ENCODE assay signal across 18 cellular contexts in genomic region chr6:90712165-90712564, GRCh38.
A peak's percentile ranks its signal among the peaks of the same experiment; 100 is the strongest.
DNase-seq lines count a peak whose midpoint lies in the region; ATAC-seq and TF ChIP-seq lines count a peak whose summit lies in the region.
"Had no signal": no experiment of that assay in that cellular context is flagged by ENCODE, and none has a peak within 500 bp of the region (broad histone marks: within the 10 kb centered on the region; RNA-seq: fewer than 3 reads in every experiment).

No MANE protein-coding gene starts in this region.

- H3K36me3 ChIP-seq in left ventricle myocardium inferior (no peaks in the 10 kb centered on the region), gastroesophageal sphincter (no peaks in the 10 kb centered on the region), neural progenitor cell (no peaks in the 10 kb centered on the region), testis (ENCODE audit: low read depth, missing control alignments) (no peaks in the 10 kb centered on the region)

- no peaks in the 10 kb centered on the region for H3K27me3 Mint-ChIP-seq in neural progenitor cell (ENCODE audit: insufficient read depth, low read depth)
- peaks cover 24% of the 10 kb centered on the region for H3K27me3 Mint-ChIP-seq in activated T-cell treated with anti-CD3 and anti-CD28 coated beads, Interleukin-2, amount 50 U/mL, for 72 hours (ENCODE audit: low read depth)

- no peak overlapping the region for H3K4me3 ChIP-seq in left ventricle myocardium inferior
- no peak overlapping the region for H3K4me3 ChIP-seq in gastroesophageal sphincter
- H3K4me3 ChIP-seq in neural progenitor cell: no peak overlapping the region
- H3K4me3 ChIP-seq in testis: no peak overlapping the region

- H4K20me1 ChIP-seq in neural progenitor cell (ENCODE audit: low read depth): no peaks in the 10 kb centered on the region

- H3K27ac ChIP-seq in left ventricle myocardium inferior (replicated peaks): no peak overlapping the region
- H3K27ac ChIP-seq in gastroesophageal sphincter: no peak overlapping the region
- no peak overlapping the region for H3K27ac ChIP-seq in neural progenitor cell
- H3K27ac ChIP-seq in testis: no peak overlapping the region
- H3K27ac ChIP-seq: 22Rv1 had no signal

- H3K4me1 ChIP-seq in left ventricle myocardium inferior (no peaks in the 10 kb centered on the region), gastroesophageal sphincter (peaks cover 0 to 9% (median 0%) of the 10 kb centered on the region in 3 donors), neural progenitor cell (peaks cover 15% of the 10 kb centered on the region), testis (no peaks in the 10 kb centered on the region)

- TF ChIP-seq EP300 in gastroesophageal sphincter (IDR thresholded peaks at IDR 0.05): no peak

- H3K79me2 ChIP-seq in neural progenitor cell (ENCODE audit: low read depth): no peaks in the 10 kb centered on the region

- H3K27me3 ChIP-seq in left ventricle myocardium inferior (ENCODE audit: low read depth) (peaks cover 4% of the 10 kb centered on the region), gastroesophageal sphincter (no peaks in the 10 kb centered on the region), neural progenitor cell (no peaks in the 10 kb centered on the region), testis (no peaks in the 10 kb centered on the region)

- H3K4me1 Mint-ChIP-seq in neural progenitor cell: peaks cover 16% of the 10 kb centered on the region
- no peaks in the 10 kb centered on the region for H3K4me1 Mint-ChIP-seq in activated T-cell treated with anti-CD3 and anti-CD28 coated beads, Interleukin-2, amount 50 U/mL, for 72 hours (ENCODE audit: low read depth)
- H3K4me1 Mint-ChIP-seq: CD4-positive, alpha-beta memory T cell had no signal

- TF ChIP-seq CTCF in left ventricle myocardium inferior (IDR thresholded peaks at IDR 0.05; ENCODE audit: borderline replicate concordance): no peak
- TF ChIP-seq CTCF in gastroesophageal sphincter (IDR thresholded peaks at IDR 0.05): no peak
- TF ChIP-seq CTCF in neural progenitor cell (IDR thresholded peaks at IDR 0.05): no peak
- TF ChIP-seq CTCF in testis (IDR thresholded peaks at IDR 0.05): no peak

- H3F3A ChIP-seq in neural progenitor cell (ENCODE audit: low read depth): no peaks in the 10 kb centered on the region

- ATAC-seq in left ventricle myocardium superior: peak; percentile 62
- ATAC-seq in gastroesophageal sphincter: peak; percentile 81
- no peak for ATAC-seq in activated T-cell treated with anti-CD3 and anti-CD28 coated beads, Interleukin-2, amount 50 U/mL, for 72 hours (replicated peaks in 1 of 2)

- intact Hi-C loops in left ventricle myocardium superior (cut with micrococcal nuclease): no loop called here
- intact Hi-C loops in left ventricle myocardium inferior (cut with micrococcal nuclease): no loop called here
- intact Hi-C loops in testis (cut with DNase I; ENCODE audit: low total_unique reads): no loop called here

- H3K9me3 ChIP-seq in left ventricle myocardium inferior (replicated peaks) (no peaks in the 10 kb centered on the region), gastroesophageal sphincter (no peaks in the 10 kb centered on the region), neural progenitor cell (ENCODE audit: low read depth) (no peaks in the 10 kb centered on the region), testis (no peaks in the 10 kb centered on the region)

- no peak for DNase-seq in left ventricle myocardium superior
- no peak for DNase-seq in left ventricle myocardium inferior
- DNase-seq in neural progenitor cell (ENCODE audit: low spot score): no peak
- DNase-seq in activated T-cell treated with anti-CD3 and anti-CD28 coated beads, Interleukin-2, amount 50 U/mL, for 72 hours: no peak
- DNase-seq in UCSD-AML1 (lab: John Stamatoyannopoulos, UW; ENCODE audit: unreplicated experiment): no peak
- DNase-seq in testis: no peak
- no peak for DNase-seq in NCI-H1930 (lab: John Stamatoyannopoulos, UW)
- DNase-seq: Calu3; CD4-positive, alpha-beta memory T cell; DMS53; HCEC 1CT; KBM-7; NCI-H146; NCI-H2081 treated with DMSO at 0.1 percent for 48 hours; NCI-H526; SIG-M5 had no signal

- H3K9me3 Mint-ChIP-seq in neural progenitor cell: no peaks in the 10 kb centered on the region
- H3K9me3 Mint-ChIP-seq in activated T-cell treated with anti-CD3 and anti-CD28 coated beads, Interleukin-2, amount 50 U/mL, for 72 hours: no peaks in the 10 kb centered on the region
- H3K9me3 Mint-ChIP-seq: CD4-positive, alpha-beta memory T cell had no signal

- H3K27ac Mint-ChIP-seq in neural progenitor cell: no peak overlapping the region
- no peak overlapping the region for H3K27ac Mint-ChIP-seq in activated T-cell treated with anti-CD3 and anti-CD28 coated beads, Interleukin-2, amount 50 U/mL, for 72 hours
- H3K27ac Mint-ChIP-seq: CD4-positive, alpha-beta memory T cell had no signal

- H3K36me3 Mint-ChIP-seq in neural progenitor cell: no peaks in the 10 kb centered on the region
- H3K36me3 Mint-ChIP-seq in activated T-cell treated with anti-CD3 and anti-CD28 coated beads, Interleukin-2, amount 50 U/mL, for 72 hours (ENCODE audit: insufficient read depth in 2 of 2): no peaks in the 10 kb centered on the region
- H3K36me3 Mint-ChIP-seq: CD4-positive, alpha-beta memory T cell had no signal

- no peak overlapping the region for H3K4me3 Mint-ChIP-seq in neural progenitor cell
- H3K4me3 Mint-ChIP-seq in activated T-cell treated with anti-CD3 and anti-CD28 coated beads, Interleukin-2, amount 50 U/mL, for 72 hours: no peak overlapping the region
- H3K4me3 Mint-ChIP-seq: CD4-positive, alpha-beta memory T cell had no signal

- H3K9ac ChIP-seq in neural progenitor cell: no peak overlapping the region

- 13 to 34% methylated on average over 5 of the region's 5 CpGs for WGBS in gastroesophageal sphincter (ENCODE audit: low coverage in 1 of 2), 2 donors
- WGBS in testis, 2 donors: 49 to 52% methylated on average over 5 of the region's 5 CpGs

- no peak overlapping the region for H3K4me2 ChIP-seq in neural progenitor cell

- peak overlapping the region; percentile 15 for H2AFZ ChIP-seq in neural progenitor cell (replicated peaks)

- TF ChIP-seq POLR2A in gastroesophageal sphincter (IDR thresholded peaks at IDR 0.05) (no peak), testis (IDR thresholded peaks at IDR 0.05) (no peak)

Comparison
In these comparisons a context has a peak if more than half of its experiments do, and no peak if none do; other contexts are left out.
1. ATAC-seq: peak in left ventricle myocardium superior (single experiment) and gastroesophageal sphincter (single experiment); none in activated T-cell treated with anti-CD3 and anti-CD28 coated beads, Interleukin-2, amount 50 U/mL, for 72 hours (0 of 2).